8 cellular contexts compared by ENCODE assay signal in the genomic region with DNA sequence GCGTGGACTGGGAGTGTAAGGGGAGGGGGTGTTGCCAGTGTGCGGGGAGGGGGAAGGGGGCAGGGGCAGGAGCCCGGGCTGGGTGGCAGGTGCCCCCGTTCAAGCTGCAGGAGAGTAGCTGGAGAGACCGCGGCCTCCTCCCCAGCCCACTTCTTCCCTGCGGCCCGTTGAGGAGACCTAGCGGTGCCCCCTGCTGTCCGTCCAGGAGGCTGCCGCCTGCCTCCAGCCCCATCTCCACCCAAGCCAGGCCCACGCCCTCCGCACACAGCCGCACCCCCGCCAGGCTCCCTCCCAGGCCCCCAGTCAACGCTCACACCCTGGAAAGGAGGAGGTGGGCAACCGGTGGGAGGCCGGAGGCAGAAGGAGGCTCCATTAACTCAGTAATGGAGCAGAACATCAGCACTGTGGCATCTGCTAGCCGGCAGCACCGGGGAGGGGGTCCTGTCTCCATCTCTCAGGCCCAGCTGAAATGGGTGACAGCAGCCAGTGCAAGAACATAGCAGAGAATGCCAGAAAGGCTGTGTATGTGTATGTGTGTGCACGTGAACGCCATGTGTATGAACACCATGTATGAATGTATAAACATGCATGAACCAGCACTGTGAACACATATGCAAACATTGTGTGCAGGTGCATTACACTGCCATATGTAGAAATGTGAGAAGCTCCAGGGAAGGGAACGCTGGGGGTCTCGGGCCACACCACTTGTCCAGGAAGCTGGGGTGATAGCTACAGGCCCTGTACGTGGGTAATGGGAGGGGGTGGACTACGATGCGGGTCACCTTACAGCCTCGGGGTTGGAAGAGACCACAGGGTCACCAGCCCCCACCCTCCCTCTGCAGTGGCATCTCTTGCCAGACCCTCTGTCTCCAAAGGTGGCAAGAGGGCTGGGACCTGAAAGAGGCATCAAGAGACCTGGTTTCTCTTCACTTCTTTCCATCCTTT.
A peak's percentile ranks its signal among the peaks of the same experiment; 100 is the strongest.
DNase-seq lines count a peak whose midpoint lies in the region; ATAC-seq and TF ChIP-seq lines count a peak whose summit lies in the region.

No MANE protein-coding gene starts in this region.

- H3K36me3 Mint-ChIP-seq in HFFc6 (ENCODE audit: low read depth) = no peaks in the 10 kb centered on the region
- H3K36me3 Mint-ChIP-seq in activated CD4-positive, alpha-beta memory T cell treated with anti-CD3 and anti-CD28 coated beads for 36 hours = no peaks in the 10 kb centered on the region
- H3K36me3 Mint-ChIP-seq in endodermal cell (ENCODE audit: low read depth) = no peaks in the 10 kb centered on the region

- TF ChIP-seq CTCF in HFFc6 (IDR thresholded peaks at IDR 0.05) (peak; percentile 77), endodermal cell (conservative IDR thresholded peaks at IDR 0.05) (peak; percentile 84), mucosa of descending colon (IDR thresholded peaks at IDR 0.05) (peak; percentile 68)

- H3K9me3 Mint-ChIP-seq in HFFc6 (no peaks in the 10 kb centered on the region), endodermal cell (no peaks in the 10 kb centered on the region)
- no peaks in the 10 kb centered on the region for H3K9me3 Mint-ChIP-seq in activated CD4-positive, alpha-beta memory T cell treated with anti-CD3 and anti-CD28 coated beads for 36 hours
- no peaks in the 10 kb centered on the region for H3K9me3 Mint-ChIP-seq in stimulated activated naive CD8-positive, alpha-beta T cell treated with anti-CD3 and anti-CD28 coated beads, Interleukin-15, amount 100 ng/mL, for 72 hours

- CTCF ChIA-PET in activated CD4-positive, alpha-beta memory T cell treated with anti-CD3 and anti-CD28 coated beads for 36 hours (lab: Charles Lee) = interaction anchor here (1.2 kb wide), 1 partner anchor 161 kb away, joined by 4 read pairs; no protein-coding TSS in a partner anchor

- peaks cover 10% of the 10 kb centered on the region; the same call in 1 of the 2 replicates for H3K4me1 Mint-ChIP-seq in HFFc6 (ENCODE audit: low read depth)
- H3K4me1 Mint-ChIP-seq in activated CD4-positive, alpha-beta memory T cell treated with anti-CD3 and anti-CD28 coated beads for 36 hours (ENCODE audit: low read depth) = peaks cover 35% of the 10 kb centered on the region
- peaks cover 22% of the 10 kb centered on the region for H3K4me1 Mint-ChIP-seq in endodermal cell
- H3K4me1 Mint-ChIP-seq in stimulated activated naive CD8-positive, alpha-beta T cell treated with anti-CD3 and anti-CD28 coated beads, Interleukin-15, amount 100 ng/mL, for 72 hours = peaks cover 25% of the 10 kb centered on the region

- DNase-seq in Daoy (ENCODE audit: low read depth) (peak; percentile 82), HFFc6 (peak; percentile 44), NCI-H526 treated with DMSO at 0.1 percent for 48 hours (lab: John Stamatoyannopoulos, UW) (peak; percentile 14), endodermal cell (peak; percentile 91), mucosa of descending colon (peak; percentile 77 to 83 (median 77)), G401 (ENCODE audit: low spot score) (no peak)
- DNase-seq in activated CD4-positive, alpha-beta memory T cell treated with anti-CD3 and anti-CD28 coated beads for 36 hours = peak; percentile 76
- peak; percentile 59 to 63 for DNase-seq in stimulated activated naive CD8-positive, alpha-beta T cell treated with anti-CD3 and anti-CD28 coated beads, Interleukin-15, amount 100 ng/mL, for 72 hours

- POLR2A ChIA-PET in activated CD4-positive, alpha-beta memory T cell treated with anti-CD3 and anti-CD28 coated beads for 36 hours (lab: Charles Lee) = no interaction called here

- in situ Hi-C loops in G401 (cut with HindIII; ENCODE audit: low sequenced_read_pairs) = no loop called here

- no peaks in the 10 kb centered on the region for H3K36me3 ChIP-seq in endodermal cell (ENCODE audit: control insufficient read depth, insufficient read depth, low read length)
- H3K36me3 ChIP-seq in mucosa of descending colon (ENCODE audit: low read depth) = no peaks in the 10 kb centered on the region

- H3K27me3 Mint-ChIP-seq in HFFc6 (ENCODE audit: insufficient read depth) (peaks cover 8% of the 10 kb centered on the region), endodermal cell (ENCODE audit: insufficient read depth) (no peaks in the 10 kb centered on the region)
- H3K27me3 Mint-ChIP-seq in activated CD4-positive, alpha-beta memory T cell treated with anti-CD3 and anti-CD28 coated beads for 36 hours = peaks cover 2% of the 10 kb centered on the region
- peaks cover 29% of the 10 kb centered on the region for H3K27me3 Mint-ChIP-seq in stimulated activated naive CD8-positive, alpha-beta T cell treated with anti-CD3 and anti-CD28 coated beads, Interleukin-15, amount 100 ng/mL, for 72 hours

- ATAC-seq in mucosa of descending colon = peak; percentile 87
- peak; percentile 83 for ATAC-seq in stimulated activated naive CD8-positive, alpha-beta T cell treated with anti-CD3 and anti-CD28 coated beads, Interleukin-15, amount 100 ng/mL, for 72 hours

- H3K4me1 ChIP-seq in endodermal cell (ENCODE audit: control insufficient read depth, insufficient read depth, low read length) (no peaks in the 10 kb centered on the region), mucosa of descending colon (ENCODE audit: low read depth) (peaks cover 5% of the 10 kb centered on the region)

- H3K4me3 Mint-ChIP-seq in HFFc6 = no peak overlapping the region
- H3K4me3 Mint-ChIP-seq in activated CD4-positive, alpha-beta memory T cell treated with anti-CD3 and anti-CD28 coated beads for 36 hours = no peak overlapping the region
- no peak overlapping the region for H3K4me3 Mint-ChIP-seq in endodermal cell
- no peak overlapping the region for H3K4me3 Mint-ChIP-seq in stimulated activated naive CD8-positive, alpha-beta T cell treated with anti-CD3 and anti-CD28 coated beads, Interleukin-15, amount 100 ng/mL, for 72 hours

- no peak overlapping the region for H3K9ac ChIP-seq in endodermal cell (ENCODE audit: extremely low read depth, low read length, poor library complexity, severe bottlenecking)

- intact Hi-C loops in activated CD4-positive, alpha-beta memory T cell treated with anti-CD3 and anti-CD28 coated beads for 36 hours (cut with micrococcal nuclease) = loop anchor here (10.0 kb wide), 1 partner anchor 281 kb away; a partner anchor contains a TSS
- intact Hi-C loops in mucosa of descending colon (cut with DNase I, micrococcal nuclease) = no loop called here

- H3K9me3 ChIP-seq in endodermal cell (ENCODE audit: control insufficient read depth, low read length) (no peaks in the 10 kb centered on the region), mucosa of descending colon (no peaks in the 10 kb centered on the region)

- H3K27ac Mint-ChIP-seq in HFFc6 (no peak overlapping the region), endodermal cell (no peak overlapping the region)
- no peak overlapping the region for H3K27ac Mint-ChIP-seq in activated CD4-positive, alpha-beta memory T cell treated with anti-CD3 and anti-CD28 coated beads for 36 hours
- H3K27ac Mint-ChIP-seq in stimulated activated naive CD8-positive, alpha-beta T cell treated with anti-CD3 and anti-CD28 coated beads, Interleukin-15, amount 100 ng/mL, for 72 hours = no peak overlapping the region

- no peak overlapping the region for H3K4me3 ChIP-seq in endodermal cell (ENCODE audit: low read length)
- no peak overlapping the region for H3K4me3 ChIP-seq in mucosa of descending colon

- no peaks in the 10 kb centered on the region for H3K27me3 ChIP-seq in endodermal cell (ENCODE audit: control insufficient read depth, insufficient read depth, low read length, poor library complexity, severe bottlenecking)

- WGBS in endodermal cell (ENCODE audit: insufficient coverage in 1 of 2, insufficient read length in 1 of 2), 2 experiments = 53 to 86% methylated on average over 6 to 28 of the region's 28 CpGs

- no peak overlapping the region for H3K27ac ChIP-seq in endodermal cell (ENCODE audit: low read depth, low read length)
